In genomic region chr10:105634283-105634682, GRCh38 we compare ENCODE assay signal across 10 cellular contexts.
"Had no signal": no experiment of that assay in that cellular context is flagged by ENCODE, and none has a peak within 500 bp of the region (broad histone marks: within the 10 kb centered on the region; RNA-seq: fewer than 3 reads in every experiment).

No MANE protein-coding gene starts in this region.

- ATAC-seq: HCT116, HepG2, K562 had no signal

- H3K4me3 ChIP-seq: GM23248, HAP-1, K562 had no signal

- H3K9me3 ChIP-seq: HAP-1 had no signal

- H3K4me1 ChIP-seq: HAP-1 had no signal

- FAIRE-seq: HepG2, K562 had no signal

- H3K27ac ChIP-seq: GM23248, HL-60 had no signal

- H3K36me3 ChIP-seq: HAP-1 had no signal

- DNase-seq: GM23248, GOT3, H7, HFFc6, IMR-90 had no signal
